1 cellular context compared by ENCODE assay signal in genomic region chr11:833114-833791, GRCh38.
TF ChIP-seq lines count a peak whose summit lies in the region.

No MANE protein-coding gene starts in this region.

TF ChIP-seq in HEK293, 187 proteins besides CTCF, POLR2A, EP300 and RAD21 (continued from another document and continues in another):
- TF ChIP-seq ZNF645 (tag by site-specific recombination; IDR thresholded peaks at IDR 0.05) = no peak
- no peak for TF ChIP-seq ZNF211 (tag by site-specific recombination; IDR thresholded peaks at IDR 0.05; ENCODE audit: low read depth)
- peak; percentile 55; the same call in 1 of the 2 replicates for TF ChIP-seq ZNF660 (tag by site-specific recombination; IDR thresholded peaks at IDR 0.05)
- TF ChIP-seq ZNF121 (tag by site-specific recombination; IDR thresholded peaks at IDR 0.05) = no peak
- TF ChIP-seq ZNF544 (tag by site-specific recombination; IDR thresholded peaks at IDR 0.05) = no peak
- no peak for TF ChIP-seq ZNF174 (tag by site-specific recombination; IDR thresholded peaks at IDR 0.05)
- TF ChIP-seq, protein P1, sequence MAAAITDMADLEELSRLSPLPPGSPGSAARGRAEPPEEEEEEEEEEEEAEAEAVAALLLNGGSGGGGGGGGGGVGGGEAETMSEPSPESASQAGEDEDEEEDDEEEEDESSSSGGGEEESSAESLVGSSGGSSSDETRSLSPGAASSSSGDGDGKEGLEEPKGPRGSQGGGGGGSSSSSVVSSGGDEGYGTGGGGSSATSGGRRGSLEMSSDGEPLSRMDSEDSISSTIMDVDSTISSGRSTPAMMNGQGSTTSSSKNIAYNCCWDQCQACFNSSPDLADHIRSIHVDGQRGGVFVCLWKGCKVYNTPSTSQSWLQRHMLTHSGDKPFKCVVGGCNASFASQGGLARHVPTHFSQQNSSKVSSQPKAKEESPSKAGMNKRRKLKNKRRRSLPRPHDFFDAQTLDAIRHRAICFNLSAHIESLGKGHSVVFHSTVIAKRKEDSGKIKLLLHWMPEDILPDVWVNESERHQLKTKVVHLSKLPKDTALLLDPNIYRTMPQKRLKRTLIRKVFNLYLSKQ (tag by site-specific recombination; IDR thresholded peaks at IDR 0.05; ENCODE audit: borderline replicate concordance) = no peak
- no peak for TF ChIP-seq ZNF391 (tag by site-specific recombination; IDR thresholded peaks at IDR 0.05; ENCODE audit: borderline replicate concordance, low read depth)
- TF ChIP-seq ZNF239 (tag by site-specific recombination; IDR thresholded peaks at IDR 0.05) = no peak
- TF ChIP-seq ZNF26 (tag by site-specific recombination; IDR thresholded peaks at IDR 0.05) = no peak
- TF ChIP-seq ZNF560 (tag by site-specific recombination; IDR thresholded peaks at IDR 0.05; ENCODE audit: borderline replicate concordance) = no peak
- TF ChIP-seq ZNF704 (tag by site-specific recombination; IDR thresholded peaks at IDR 0.05) = no peak
- TF ChIP-seq ZNF169 (tag by site-specific recombination; IDR thresholded peaks at IDR 0.05) = no peak
- TF ChIP-seq ZNF610 (tag by site-specific recombination; IDR thresholded peaks at IDR 0.05; ENCODE audit: borderline replicate concordance) = no peak
- TF ChIP-seq ZNF561 (tag by site-specific recombination; IDR thresholded peaks at IDR 0.05; ENCODE audit: borderline replicate concordance) = no peak
- peak; percentile 56 for TF ChIP-seq ZBTB48 (tag by site-specific recombination; IDR thresholded peaks at IDR 0.05)
- TF ChIP-seq ZBTB1 (tag by site-specific recombination; IDR thresholded peaks at IDR 0.05) = no peak
- no peak for TF ChIP-seq ZNF350 (tag by site-specific recombination; IDR thresholded peaks at IDR 0.05)
- no peak for TF ChIP-seq BCL11B (tag by site-specific recombination; IDR thresholded peaks at IDR 0.05; ENCODE audit: low read depth)
- TF ChIP-seq, protein P2, sequence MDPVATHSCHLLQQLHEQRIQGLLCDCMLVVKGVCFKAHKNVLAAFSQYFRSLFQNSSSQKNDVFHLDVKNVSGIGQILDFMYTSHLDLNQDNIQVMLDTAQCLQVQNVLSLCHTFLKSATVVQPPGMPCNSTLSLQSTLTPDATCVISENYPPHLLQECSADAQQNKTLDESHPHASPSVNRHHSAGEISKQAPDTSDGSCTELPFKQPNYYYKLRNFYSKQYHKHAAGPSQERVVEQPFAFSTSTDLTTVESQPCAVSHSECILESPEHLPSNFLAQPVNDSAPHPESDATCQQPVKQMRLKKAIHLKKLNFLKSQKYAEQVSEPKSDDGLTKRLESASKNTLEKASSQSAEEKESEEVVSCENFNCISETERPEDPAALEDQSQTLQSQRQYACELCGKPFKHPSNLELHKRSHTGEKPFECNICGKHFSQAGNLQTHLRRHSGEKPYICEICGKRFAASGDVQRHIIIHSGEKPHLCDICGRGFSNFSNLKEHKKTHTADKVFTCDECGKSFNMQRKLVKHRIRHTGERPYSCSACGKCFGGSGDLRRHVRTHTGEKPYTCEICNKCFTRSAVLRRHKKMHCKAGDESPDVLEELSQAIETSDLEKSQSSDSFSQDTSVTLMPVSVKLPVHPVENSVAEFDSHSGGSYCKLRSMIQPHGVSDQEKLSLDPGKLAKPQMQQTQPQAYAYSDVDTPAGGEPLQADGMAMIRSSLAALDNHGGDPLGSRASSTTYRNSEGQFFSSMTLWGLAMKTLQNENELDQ (tag by site-specific recombination; IDR thresholded peaks at IDR 0.05; ENCODE audit: low read depth) = no peak
- TF ChIP-seq, protein P3, sequence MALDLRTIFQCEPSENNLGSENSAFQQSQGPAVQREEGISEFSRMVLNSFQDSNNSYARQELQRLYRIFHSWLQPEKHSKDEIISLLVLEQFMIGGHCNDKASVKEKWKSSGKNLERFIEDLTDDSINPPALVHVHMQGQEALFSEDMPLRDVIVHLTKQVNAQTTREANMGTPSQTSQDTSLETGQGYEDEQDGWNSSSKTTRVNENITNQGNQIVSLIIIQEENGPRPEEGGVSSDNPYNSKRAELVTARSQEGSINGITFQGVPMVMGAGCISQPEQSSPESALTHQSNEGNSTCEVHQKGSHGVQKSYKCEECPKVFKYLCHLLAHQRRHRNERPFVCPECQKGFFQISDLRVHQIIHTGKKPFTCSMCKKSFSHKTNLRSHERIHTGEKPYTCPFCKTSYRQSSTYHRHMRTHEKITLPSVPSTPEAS (tag by site-specific recombination; IDR thresholded peaks at IDR 0.05) = no peak
- TF ChIP-seq ZFP41 (tag by site-specific recombination; IDR thresholded peaks at IDR 0.05; ENCODE audit: borderline replicate concordance) = no peak
- TF ChIP-seq ZNF214 (tag by site-specific recombination; IDR thresholded peaks at IDR 0.05; ENCODE audit: borderline replicate concordance) = no peak
- TF ChIP-seq, protein P4, sequence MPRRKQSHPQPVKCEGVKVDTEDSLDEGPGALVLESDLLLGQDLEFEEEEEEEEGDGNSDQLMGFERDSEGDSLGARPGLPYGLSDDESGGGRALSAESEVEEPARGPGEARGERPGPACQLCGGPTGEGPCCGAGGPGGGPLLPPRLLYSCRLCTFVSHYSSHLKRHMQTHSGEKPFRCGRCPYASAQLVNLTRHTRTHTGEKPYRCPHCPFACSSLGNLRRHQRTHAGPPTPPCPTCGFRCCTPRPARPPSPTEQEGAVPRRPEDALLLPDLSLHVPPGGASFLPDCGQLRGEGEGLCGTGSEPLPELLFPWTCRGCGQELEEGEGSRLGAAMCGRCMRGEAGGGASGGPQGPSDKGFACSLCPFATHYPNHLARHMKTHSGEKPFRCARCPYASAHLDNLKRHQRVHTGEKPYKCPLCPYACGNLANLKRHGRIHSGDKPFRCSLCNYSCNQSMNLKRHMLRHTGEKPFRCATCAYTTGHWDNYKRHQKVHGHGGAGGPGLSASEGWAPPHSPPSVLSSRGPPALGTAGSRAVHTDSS (tag by site-specific recombination; IDR thresholded peaks at IDR 0.05) = no peak
- TF ChIP-seq ZNF670 (tag by site-specific recombination; IDR thresholded peaks at IDR 0.05; ENCODE audit: low read depth) = no peak
- 0 out of 2 replicates have a peak, but pooled peaks have one; percentile 11 for TF ChIP-seq ZNF423 (tag by site-specific recombination; IDR thresholded peaks at IDR 0.05)
- TF ChIP-seq ZNF514 (tag by site-specific recombination; IDR thresholded peaks at IDR 0.05) = no peak
- TF ChIP-seq ZBTB21 (tag by site-specific recombination; IDR thresholded peaks at IDR 0.05) = no peak
- peak; percentile 19; the same call in 1 of the 2 replicates for TF ChIP-seq SP3 (tag by site-specific recombination; IDR thresholded peaks at IDR 0.05)
- no peak for TF ChIP-seq ZNF394 (tag by site-specific recombination; IDR thresholded peaks at IDR 0.05; ENCODE audit: borderline replicate concordance)
- TF ChIP-seq ZIC2 (tag by site-specific recombination; IDR thresholded peaks at IDR 0.05) = peak; percentile 82
- no peak for TF ChIP-seq ZNF426 (tag by site-specific recombination; IDR thresholded peaks at IDR 0.05)
- TF ChIP-seq ZNF266 (tag by site-specific recombination; IDR thresholded peaks at IDR 0.05; ENCODE audit: low read depth) = no peak
- TF ChIP-seq ZNF596 (tag by site-specific recombination; IDR thresholded peaks at IDR 0.05) = no peak
- no peak for TF ChIP-seq ZNF112 (tag by site-specific recombination; IDR thresholded peaks at IDR 0.05)
- no peak for TF ChIP-seq ZSCAN5A (tag by site-specific recombination; IDR thresholded peaks at IDR 0.05)
- no peak for TF ChIP-seq ZNF510 (tag by site-specific recombination; IDR thresholded peaks at IDR 0.05; ENCODE audit: insufficient replicate concordance)
- no peak for TF ChIP-seq ZFP3 (tag by site-specific recombination; IDR thresholded peaks at IDR 0.05; ENCODE audit: low read depth)
- 0 out of 2 replicates have a peak, but pooled peaks have one; percentile 32 for TF ChIP-seq KLF16 (tag by site-specific recombination; IDR thresholded peaks at IDR 0.05)
- TF ChIP-seq ZNF311 (tag by site-specific recombination; IDR thresholded peaks at IDR 0.05; ENCODE audit: borderline replicate concordance) = no peak
- peak; percentile 53 for TF ChIP-seq PRDM10 (tag by site-specific recombination; IDR thresholded peaks at IDR 0.05)
- no peak for TF ChIP-seq ZNF10 (tag by site-specific recombination; IDR thresholded peaks at IDR 0.05)
- TF ChIP-seq ZNF114 (tag by site-specific recombination; IDR thresholded peaks at IDR 0.05) = no peak
- TF ChIP-seq GLIS1 (tag by site-specific recombination; IDR thresholded peaks at IDR 0.05) = peak; percentile 72
- TF ChIP-seq FEZF1 (tag by site-specific recombination; IDR thresholded peaks at IDR 0.05) = no peak
- no peak for TF ChIP-seq ZNF133 (tag by site-specific recombination; IDR thresholded peaks at IDR 0.05)
- TF ChIP-seq RBAK (tag by site-specific recombination; IDR thresholded peaks at IDR 0.05) = no peak
- TF ChIP-seq, protein P5, sequence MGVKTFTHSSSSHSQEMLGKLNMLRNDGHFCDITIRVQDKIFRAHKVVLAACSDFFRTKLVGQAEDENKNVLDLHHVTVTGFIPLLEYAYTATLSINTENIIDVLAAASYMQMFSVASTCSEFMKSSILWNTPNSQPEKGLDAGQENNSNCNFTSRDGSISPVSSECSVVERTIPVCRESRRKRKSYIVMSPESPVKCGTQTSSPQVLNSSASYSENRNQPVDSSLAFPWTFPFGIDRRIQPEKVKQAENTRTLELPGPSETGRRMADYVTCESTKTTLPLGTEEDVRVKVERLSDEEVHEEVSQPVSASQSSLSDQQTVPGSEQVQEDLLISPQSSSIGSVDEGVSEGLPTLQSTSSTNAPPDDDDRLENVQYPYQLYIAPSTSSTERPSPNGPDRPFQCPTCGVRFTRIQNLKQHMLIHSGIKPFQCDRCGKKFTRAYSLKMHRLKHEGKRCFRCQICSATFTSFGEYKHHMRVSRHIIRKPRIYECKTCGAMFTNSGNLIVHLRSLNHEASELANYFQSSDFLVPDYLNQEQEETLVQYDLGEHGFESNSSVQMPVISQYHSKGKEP (tag by site-specific recombination; IDR thresholded peaks at IDR 0.05) = no peak
- no peak for TF ChIP-seq OSR2 (tag by site-specific recombination; IDR thresholded peaks at IDR 0.05)
- TF ChIP-seq EGR2 (tag by site-specific recombination; IDR thresholded peaks at IDR 0.05; ENCODE audit: low read depth) = peak; percentile 24; the same call in 1 of the 2 replicates
- TF ChIP-seq ZNF792 (tag by site-specific recombination; IDR thresholded peaks at IDR 0.05) = no peak
